In genomic region chr9:69200071-69200470, GRCh38 we compare ENCODE assay signal across 10 cellular contexts. TPM values are rescaled to one million over a fixed set of nuclear protein-coding genes. Genes with fewer than 3 reads are reported as not detected.
DNase-seq lines count a peak whose midpoint lies in the region; ATAC-seq, FAIRE-seq and TF ChIP-seq lines count a peak whose summit lies in the region.
"Had no signal": no experiment of that assay in that cellular context is flagged by ENCODE, and none has a peak within 500 bp of the region (broad histone marks: within the 10 kb centered on the region; RNA-seq: fewer than 3 reads in every experiment).

No MANE protein-coding gene starts in this region.

- TF ChIP-seq CTCF in chondrocyte (IDR thresholded peaks at IDR 0.05) (peak; percentile 7), HepG2 (CRISPR knock-in tag; IDR thresholded peaks at IDR 0.05) (peak; percentile 31)

- no peaks in the 10 kb centered on the region for H3K9me3 Mint-ChIP-seq in chondrocyte (ENCODE audit: low read depth)
- H3K9me3 Mint-ChIP-seq: activated B cell treated with CpG ODN at 0.5 μM for 24 hours had no signal

- H3K9me3 ChIP-seq in HepG2 (ENCODE audit: low read length): no peaks in the 10 kb centered on the region
- H3K9me3 ChIP-seq: vagina had no signal

- H3K27ac ChIP-seq in HepG2 (ENCODE audit: extremely low read length, insufficient read depth, low read length): no peak overlapping the region
- H3K27ac ChIP-seq: vagina had no signal

- TF ChIP-seq EP300 in HepG2 (IDR thresholded peaks at IDR 0.05; ENCODE audit: low read depth in 2 of 2, low read length in 2 of 2) (no peak), HepG2 (CRISPR knock-in tag; IDR thresholded peaks at IDR 0.05; ENCODE audit: borderline replicate concordance) (no peak)

- no peak overlapping the region for H3K4me3 Mint-ChIP-seq in chondrocyte (ENCODE audit: unreplicated experiment)
- H3K4me3 Mint-ChIP-seq: activated B cell treated with CpG ODN at 0.5 μM for 24 hours had no signal

- H3K4me3 ChIP-seq in HepG2 (replicated peaks in 1 of 3; ENCODE audit: insufficient read depth in 1 of 3, low read depth in 2 of 3, low read length in 3 of 3): no peak overlapping the region
- H3K4me3 ChIP-seq: lung, vagina had no signal

- no peak for FAIRE-seq in HepG2 (lab: Jason Lieb, UNC)

- TF ChIP-seq RAD21 in HepG2 (CRISPR knock-in tag; IDR thresholded peaks at IDR 0.05): no peak

- ATAC-seq in HepG2: peak; percentile 49

- H3K27me3 ChIP-seq in HepG2 (ENCODE audit: control insufficient read depth in 1 of 2, insufficient read depth in 2 of 2, low read length in 2 of 2): no peaks in the 10 kb centered on the region
- H3K27me3 ChIP-seq: vagina had no signal

- no peaks in the 10 kb centered on the region for H3K27me3 Mint-ChIP-seq in chondrocyte (ENCODE audit: low read depth)
- H3K27me3 Mint-ChIP-seq: activated B cell treated with CpG ODN at 0.5 μM for 24 hours had no signal

- POLR2A ChIA-PET in HepG2 (lab: Yijun Ruan, JAX): interaction anchor here (2.1 kb wide), 1 partner anchor 10 kb away, joined by 7 read pairs; no protein-coding TSS in a partner anchor

- H2AFZ ChIP-seq in HepG2 (ENCODE audit: low read length): no peak overlapping the region

- no peak overlapping the region for H3K27ac Mint-ChIP-seq in chondrocyte (ENCODE audit: unreplicated experiment)
- H3K27ac Mint-ChIP-seq: activated B cell treated with CpG ODN at 0.5 μM for 24 hours had no signal

- H3K79me2 ChIP-seq in HepG2 (ENCODE audit: insufficient read depth, low read length): peaks cover 91% of the 10 kb centered on the region

- peaks cover 3% of the 10 kb centered on the region for H3K36me3 Mint-ChIP-seq in chondrocyte (ENCODE audit: low read depth)

- WGBS in HepG2 (ENCODE audit: low lambda C conversion rate): 87% methylated on average over 6 of the region's 6 CpGs

- peak; percentile 28 for DNase-seq in EL
- peak; percentile 47 for DNase-seq in HPDE6-E6E7 (ENCODE audit: extremely low spot score)
- DNase-seq in chondrocyte (ENCODE audit: low spot score): no peak
- no peak for DNase-seq in HepG2 (ENCODE audit: low spot score)
- no peak for DNase-seq in posterior cingulate gyrus
- DNase-seq in DMS153 treated with DMSO at 0.1 percent for 48 hours (lab: John Stamatoyannopoulos, UW; ENCODE audit: unreplicated experiment): no peak
- DNase-seq in NCI-H1694 (lab: John Stamatoyannopoulos, UW): no peak
- DNase-seq: activated B cell treated with CpG ODN at 0.5 μM for 24 hours had no signal

- no TSS peak for BruUV-seq in HepG2 (replicated peaks; lab: Mats Ljungman, UMichigan)

- in situ Hi-C loops in HepG2 (cut with HindIII; ENCODE audit: extremely low pct_ligation_motif_present, low pct_unique_long_range_greater_than_20kb): loop anchor here (5.0 kb wide), 1 partner anchor 143 kb away; no protein-coding TSS in a partner anchor

- CTCF ChIA-PET in HepG2 (lab: Yijun Ruan, JAX; ENCODE audit: low intra/inter-chr PET ratio, low total read pairs): no interaction called here

- intact Hi-C loops in HepG2 (cut with micrococcal nuclease; ENCODE audit: unreplicated experiment): no loop called here
- intact Hi-C loops in posterior cingulate gyrus (cut with DNase I): no loop called here

- peaks cover 12 to 34% of the 10 kb centered on the region in 2 experiments for H3K36me3 ChIP-seq in HepG2 (replicated peaks in 1 of 2; ENCODE audit: control insufficient read depth in 1 of 2, insufficient read depth in 2 of 2, low read length in 2 of 2)
- H3K36me3 ChIP-seq: vagina had no signal

- TF ChIP-seq POLR2A in HepG2 (IDR thresholded peaks at IDR 0.05; ENCODE audit: insufficient read depth in 1 of 2, low read depth in 2 of 2, low read length in 2 of 2): no peak

- peaks cover 81% of the 10 kb centered on the region for H3K4me1 ChIP-seq in HepG2 (ENCODE audit: insufficient read depth, low read length)

- H3K4me2 ChIP-seq in HepG2 (ENCODE audit: low read depth, low read length): no peak overlapping the region

- no peak overlapping the region for H3K9ac ChIP-seq in HepG2 (ENCODE audit: insufficient read depth, low read depth, low read length)

- H4K20me1 ChIP-seq in HepG2 (ENCODE audit: insufficient read depth, low read length): peaks cover 63% of the 10 kb centered on the region

- peaks cover 14% of the 10 kb centered on the region for H3K4me1 Mint-ChIP-seq in chondrocyte (ENCODE audit: low read depth)

TF ChIP-seq in HepG2, 621 proteins besides CTCF, POLR2A, EP300 and RAD21:
- 0 out of 2 replicates have a peak, but pooled peaks have one; percentile 31 for TF ChIP-seq STAG1 (CRISPR knock-in tag; IDR thresholded peaks at IDR 0.05)
- no peak for TF ChIP-seq ZNF503 (CRISPR knock-in tag; IDR thresholded peaks at IDR 0.05)
- TF ChIP-seq, protein P1, sequence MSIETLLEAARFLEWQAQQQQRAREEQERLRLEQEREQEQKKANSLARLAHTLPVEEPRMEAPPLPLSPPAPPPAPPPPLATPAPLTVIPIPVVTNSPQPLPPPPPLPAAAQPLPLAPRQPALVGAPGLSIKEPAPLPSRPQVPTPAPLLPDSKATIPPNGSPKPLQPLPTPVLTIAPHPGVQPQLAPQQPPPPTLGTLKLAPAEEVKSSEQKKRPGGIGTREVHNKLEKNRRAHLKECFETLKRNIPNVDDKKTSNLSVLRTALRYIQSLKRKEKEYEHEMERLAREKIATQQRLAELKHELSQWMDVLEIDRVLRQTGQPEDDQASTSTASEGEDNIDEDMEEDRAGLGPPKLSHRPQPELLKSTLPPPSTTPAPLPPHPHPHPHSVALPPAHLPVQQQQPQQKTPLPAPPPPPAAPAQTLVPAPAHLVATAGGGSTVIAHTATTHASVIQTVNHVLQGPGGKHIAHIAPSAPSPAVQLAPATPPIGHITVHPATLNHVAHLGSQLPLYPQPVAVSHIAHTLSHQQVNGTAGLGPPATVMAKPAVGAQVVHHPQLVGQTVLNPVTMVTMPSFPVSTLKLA (IDR thresholded peaks at IDR 0.05): no peak
- TF ChIP-seq ZNF616 (CRISPR knock-in tag; IDR thresholded peaks at IDR 0.05; ENCODE audit: low read depth): no peak
- TF ChIP-seq FOSL2 (CRISPR knock-in tag; IDR thresholded peaks at IDR 0.05): peak; percentile 35
TF ChIP-seq in HepG2: peak in this region for 2.

RNA-seq across cellular contexts. Expression of gene TJP2, which starts 26.0 kb away (rescaled TPM):
- total RNA-seq in chondrocyte: 49.9 to 50.6 TPM (median 50.4 TPM) in 3 replicates
- 110 and 135 TPM in 2 replicates for total RNA-seq in HepG2 (2016; rRNA removed; fragmentation: Illumina TruSeq; extraction: Trizol)
- 19.7 and 22.7 TPM in 2 replicates for total RNA-seq in HepG2 (2016; cell fraction: cytosol; rRNA removed; fragmentation: Illumina TruSeq; extraction: Trizol; ENCODE audit: low read depth)
- total RNA-seq in HepG2 (2016; cell fraction: insoluble cytoplasmic fraction; rRNA removed; fragmentation: Illumina TruSeq; extraction: Trizol): 109 and 122 TPM in 2 replicates
- 29.6 and 31.5 TPM in 2 replicates for total RNA-seq in HepG2 (2016; cell fraction: membrane; rRNA removed; fragmentation: Illumina TruSeq; extraction: Trizol)
- 104 and 120 TPM in 2 replicates for total RNA-seq in HepG2 (2016; cell fraction: nucleus; rRNA removed; fragmentation: Illumina TruSeq; extraction: Trizol)
- polyA plus RNA-seq in HepG2 (2011; rRNA removed): 109 and 112 TPM in 2 replicates
- 71.5 and 85.0 TPM in 2 replicates for polyA plus RNA-seq in HepG2 (2011; cell fraction: cytosol; rRNA removed)
- 238 and 261 TPM in 2 replicates for polyA plus RNA-seq in HepG2 (2011; cell fraction: nucleus; rRNA removed)
- polyA plus RNA-seq in HepG2 (2012): 110 and 201 TPM in 2 replicates
- 3.9 and 4.9 TPM in 2 replicates for polyA plus RNA-seq in HepG2 (2016; cell fraction: cytosol; fragmentation: Illumina TruSeq; extraction: Trizol; ENCODE audit: low read depth)
- 110 and 122 TPM in 2 replicates for polyA plus RNA-seq in HepG2 (2016; cell fraction: insoluble cytoplasmic fraction; fragmentation: Illumina TruSeq; extraction: Trizol; ENCODE audit: low read depth)
- polyA plus RNA-seq in HepG2 (2016; cell fraction: membrane; fragmentation: Illumina TruSeq; extraction: Trizol; ENCODE audit: low read depth): 11.6 and 12.9 TPM in 2 replicates
- 155 and 164 TPM in 2 replicates for polyA plus RNA-seq in HepG2 (2016; cell fraction: nucleus; fragmentation: Illumina TruSeq; extraction: Trizol; ENCODE audit: insufficient read depth, low read depth)
- 13.0 and 80.7 TPM in 2 replicates for polyA minus RNA-seq in HepG2 (2011; rRNA and poly(A)+ RNA removed; ENCODE audit: low replicate concordance)
- 99.2 and 104 TPM in 2 replicates for polyA minus RNA-seq in HepG2 (2011; cell fraction: cytosol; rRNA and poly(A)+ RNA removed)
- 157 and 183 TPM in 2 replicates for polyA minus RNA-seq in HepG2 (2011; cell fraction: nucleus; rRNA and poly(A)+ RNA removed)

Comparison
In these comparisons a context has a peak if more than half of its experiments do, and no peak if none do; other contexts are left out.
1. DNase-seq: peak in EL (single experiment) and HPDE6-E6E7 (single experiment); none in chondrocyte (single experiment), HepG2 (single experiment), posterior cingulate gyrus (0 of 10), DMS153 treated with DMSO at 0.1 percent for 48 hours (single experiment) and NCI-H1694 (single experiment).